ENCODE assay signal across 8 cellular contexts in the genomic region with DNA sequence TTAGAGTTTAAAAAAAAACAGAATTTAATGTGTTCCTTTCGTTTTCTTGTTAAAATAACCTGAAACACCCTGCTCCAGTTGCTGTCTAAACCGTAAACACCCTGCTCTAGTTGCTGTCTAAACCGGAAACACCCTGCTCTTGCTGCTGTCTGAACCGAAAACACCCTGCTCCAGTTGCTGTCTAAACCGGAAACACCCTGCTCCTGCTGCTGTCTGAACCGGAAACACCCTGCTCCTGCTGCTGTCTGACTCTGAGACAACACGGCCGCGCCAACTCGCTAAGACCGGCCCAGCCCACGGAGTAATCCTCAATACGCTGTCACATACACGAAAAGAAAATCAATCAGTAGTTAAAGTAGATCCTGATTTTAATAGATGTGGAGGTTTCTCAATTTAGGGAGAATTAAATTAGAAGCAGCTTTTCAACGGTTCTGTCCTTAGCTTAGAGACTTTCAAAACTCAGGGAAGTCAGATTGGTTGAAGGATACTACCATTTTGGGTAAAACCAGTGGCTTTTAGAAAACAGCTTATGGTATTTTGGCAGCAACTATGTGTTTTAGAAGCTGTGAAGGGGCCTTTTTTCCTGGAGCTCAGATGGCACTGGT.
DNase-seq lines count a peak whose midpoint lies in the region; ATAC-seq and TF ChIP-seq lines count a peak whose summit lies in the region.

No MANE protein-coding gene starts in this region.

- ATAC-seq in GM19035 (IDR thresholded peaks at IDR 0.05; ENCODE audit: unreplicated experiment): peak; percentile 94
- peak; percentile 92 for ATAC-seq in HG03135 (IDR thresholded peaks at IDR 0.05; ENCODE audit: unreplicated experiment)
- peak; percentile 97 for ATAC-seq in activated B cell treated with CpG ODN at 0.5 μM for 24 hours (ENCODE audit: low read depth)
- ATAC-seq in naive B cell (ENCODE audit: low read depth in 2 of 2): peak; percentile 94 to 96
- peak; percentile 82 for ATAC-seq in stimulated activated naive CD8-positive, alpha-beta T cell treated with anti-CD3 and anti-CD28 coated beads, Interleukin-15, Interleukin-2, amounts not matched to agents 100 U/mL and 50 U/mL, for 24 hours

- in situ Hi-C loops in ACHN (cut with HindIII; ENCODE audit: low pct_ligation_motif_present, low pct_unique_long_range_greater_than_20kb, low sequenced_read_pairs): no loop called here

- H3K27ac Mint-ChIP-seq in activated B cell treated with CpG ODN at 0.5 μM for 24 hours (peak overlapping the region; percentile 97), chondrocyte (ENCODE audit: unreplicated experiment) (peak overlapping the region; percentile 88), naive B cell (peak overlapping the region; percentile 90 to 95 (median 92))

- intact Hi-C loops in activated B cell treated with CpG ODN at 0.5 μM for 24 hours (cut with micrococcal nuclease): loop anchor here (1.0 to 2.0 kb wide), 4 partner anchors 24 to 139 kb away; partner anchors contain the start of gene RPS6KA2

- POLR2A ChIA-PET in activated B cell treated with CpG ODN at 0.5 μM for 24 hours (lab: Charles Lee): interaction anchor here (3.0 kb wide), 1 partner anchor 139 kb away, joined by 13 read pairs; the partner anchor contains the start of gene RPS6KA2

- peaks cover 6% of the 10 kb centered on the region for H3K36me3 Mint-ChIP-seq in activated B cell treated with CpG ODN at 0.5 μM for 24 hours (ENCODE audit: low read depth)
- H3K36me3 Mint-ChIP-seq in chondrocyte (ENCODE audit: low read depth): peaks cover 42% of the 10 kb centered on the region
- H3K36me3 Mint-ChIP-seq in naive B cell: peaks cover 0 to 14% of the 10 kb centered on the region in 2 donors

- peak overlapping the region; percentile 84 for H3K4me3 Mint-ChIP-seq in activated B cell treated with CpG ODN at 0.5 μM for 24 hours
- H3K4me3 Mint-ChIP-seq in chondrocyte (ENCODE audit: unreplicated experiment): no peak overlapping the region
- peak overlapping the region; percentile 40 to 92 (median 87) for H3K4me3 Mint-ChIP-seq in naive B cell

- DNase-seq in activated B cell treated with CpG ODN at 0.5 μM for 24 hours: peak; percentile 37
- no peak for DNase-seq in chondrocyte (ENCODE audit: low spot score)
- DNase-seq in naive B cell: peak; percentile 78
- peak; percentile 68 for DNase-seq in stimulated activated naive CD8-positive, alpha-beta T cell treated with anti-CD3 and anti-CD28 coated beads, Interleukin-15, Interleukin-2, amounts not matched to agents 100 U/mL and 50 U/mL, for 24 hours
- no peak for DNase-seq in GOT3 (lab: John Stamatoyannopoulos, UW)
- DNase-seq in ACHN: no peak

- TF ChIP-seq CTCF in activated B cell treated with CpG ODN at 0.5 μM for 24 hours (IDR thresholded peaks at IDR 0.05) (no peak), chondrocyte (IDR thresholded peaks at IDR 0.05) (no peak)

- no peaks in the 10 kb centered on the region for H3K27me3 Mint-ChIP-seq in activated B cell treated with CpG ODN at 0.5 μM for 24 hours
- no peaks in the 10 kb centered on the region for H3K27me3 Mint-ChIP-seq in chondrocyte (ENCODE audit: low read depth)
- H3K27me3 Mint-ChIP-seq in naive B cell: peaks cover 0 to 7% (median 0%) of the 10 kb centered on the region in 3 donors

- H3K4me1 Mint-ChIP-seq in activated B cell treated with CpG ODN at 0.5 μM for 24 hours (peaks cover 23% of the 10 kb centered on the region), chondrocyte (ENCODE audit: low read depth) (peaks cover 23% of the 10 kb centered on the region), naive B cell (peaks cover 12 to 26% (median 20%) of the 10 kb centered on the region in 3 donors)

- H3K9me3 Mint-ChIP-seq in activated B cell treated with CpG ODN at 0.5 μM for 24 hours: peaks cover 6% of the 10 kb centered on the region
- no peaks in the 10 kb centered on the region for H3K9me3 Mint-ChIP-seq in chondrocyte (ENCODE audit: low read depth)
- peaks cover 0 to 13% (median 8%) of the 10 kb centered on the region in 7 donors for H3K9me3 Mint-ChIP-seq in naive B cell

- CTCF ChIA-PET in activated B cell treated with CpG ODN at 0.5 μM for 24 hours (lab: Charles Lee): interaction anchor here (1.1 to 1.5 kb wide), 3 partner anchors 24 to 139 kb away, joined by 3 to 4 read pairs (median 4); partner anchors contain the start of gene RPS6KA2

Comparison
In these comparisons a context has a peak if more than half of its experiments do, and no peak if none do; other contexts are left out.
1. DNase-seq: peak in activated B cell treated with CpG ODN at 0.5 μM for 24 hours (single experiment), naive B cell (single experiment) and stimulated activated naive CD8-positive, alpha-beta T cell treated with anti-CD3 and anti-CD28 coated beads, Interleukin-15, Interleukin-2, amounts not matched to agents 100 U/mL and 50 U/mL, for 24 hours (single experiment); none in chondrocyte (single experiment), GOT3 (single experiment) and ACHN (single experiment).
2. Peak in every context shown above with its lines, with median percentiles within 50 percentile points of each other: ATAC-seq and H3K27ac Mint-ChIP-seq.